Comparison of ENCODE assay signal across 15 cellular contexts in genomic region chr10:609868-610545, GRCh38.
DNase-seq lines count a peak whose midpoint lies in the region; ATAC-seq lines count a peak whose summit lies in the region.
"Had no signal": no experiment of that assay in that cellular context is flagged by ENCODE, and none has a peak within 500 bp of the region (broad histone marks: within the 10 kb centered on the region; RNA-seq: fewer than 3 reads in every experiment).

No MANE protein-coding gene starts in this region.

- peaks cover 33% of the 10 kb centered on the region for H3K4me1 ChIP-seq in GM23248 (ENCODE audit: insufficient read depth)
- H3K4me1 ChIP-seq: colonic mucosa had no signal

- H3K79me2 ChIP-seq in GM23248 (ENCODE audit: insufficient read depth), result peaks cover 69% of the 10 kb centered on the region

- H2AFZ ChIP-seq in GM23248, result no peak overlapping the region

- H3K4me1 Mint-ChIP-seq in activated CD8-positive, alpha-beta memory T cell treated with anti-CD3 and anti-CD28 coated beads, Interleukin-2, amount 10 ng/mL, durations not matched to agents 7 days and 5 days, result no peaks in the 10 kb centered on the region

- CTCF ChIA-PET in activated CD8-positive, alpha-beta memory T cell treated with anti-CD3 and anti-CD28 coated beads, Interleukin-2, amount 10 ng/mL, durations not matched to agents 7 days and 5 days (lab: Charles Lee), result no interaction called here

- no peaks in the 10 kb centered on the region for H3K36me3 Mint-ChIP-seq in activated CD8-positive, alpha-beta memory T cell treated with anti-CD3 and anti-CD28 coated beads, Interleukin-2, amount 10 ng/mL, durations not matched to agents 7 days and 5 days
- H3K36me3 Mint-ChIP-seq: memory B cell had no signal

- H4K20me1 ChIP-seq in GM23248 (ENCODE audit: insufficient read depth), result no peaks in the 10 kb centered on the region

- H3K9me3 ChIP-seq in GM23248 (ENCODE audit: low read depth), result no peaks in the 10 kb centered on the region
- H3K9me3 ChIP-seq: colonic mucosa, esophagus squamous epithelium, prostate gland had no signal

- no peak overlapping the region for H3K27ac Mint-ChIP-seq in activated CD8-positive, alpha-beta memory T cell treated with anti-CD3 and anti-CD28 coated beads, Interleukin-2, amount 10 ng/mL, durations not matched to agents 7 days and 5 days
- H3K27ac Mint-ChIP-seq: CD4-positive, alpha-beta T cell; memory B cell had no signal

- intact Hi-C loops in left ventricle myocardium superior (cut with micrococcal nuclease), result no loop called here

- peak; percentile 32 for DNase-seq in GM23248
- DNase-seq in SK-N-DZ (ENCODE audit: low spot score), result peak; percentile 68
- DNase-seq in left ventricle myocardium superior, result no peak
- DNase-seq in retina, result peak; percentile 70
- DNase-seq in activated CD8-positive, alpha-beta memory T cell treated with anti-CD3 and anti-CD28 coated beads, Interleukin-2, amount 10 ng/mL, durations not matched to agents 7 days and 5 days, result no peak
- DNase-seq in NCI-H446 treated with DMSO at 0.1 percent for 48 hours (lab: John Stamatoyannopoulos, UW), result no peak
- DNase-seq in AML-193 (lab: John Stamatoyannopoulos, UW), result no peak
- DNase-seq: CD4-positive, alpha-beta T cell; colonic mucosa; esophagus squamous epithelium; GF-D8; NCI-H187 treated with DMSO at 0.1 percent for 48 hours; SHP77 had no signal

- H3K36me3 ChIP-seq in GM23248 (ENCODE audit: low read depth), result no peaks in the 10 kb centered on the region
- H3K36me3 ChIP-seq: colonic mucosa, esophagus squamous epithelium, prostate gland had no signal

- no peaks in the 10 kb centered on the region for H3K27me3 ChIP-seq in GM23248 (replicated peaks; ENCODE audit: insufficient read depth)
- H3K27me3 ChIP-seq: colonic mucosa, esophagus squamous epithelium had no signal

- no peak overlapping the region for H3K4me3 Mint-ChIP-seq in activated CD8-positive, alpha-beta memory T cell treated with anti-CD3 and anti-CD28 coated beads, Interleukin-2, amount 10 ng/mL, durations not matched to agents 7 days and 5 days
- H3K4me3 Mint-ChIP-seq: CD4-positive, alpha-beta T cell; memory B cell had no signal

- H3K9ac ChIP-seq in GM23248, result no peak overlapping the region

- peaks cover 39% of the 10 kb centered on the region for H3F3A ChIP-seq in GM23248 (ENCODE audit: insufficient read depth)

- ATAC-seq in left ventricle myocardium superior, result peak; percentile 43
- no peak for ATAC-seq in activated CD8-positive, alpha-beta memory T cell treated with anti-CD3 and anti-CD28 coated beads, Interleukin-2, amount 10 ng/mL, durations not matched to agents 7 days and 5 days

- no peaks in the 10 kb centered on the region for H3K27me3 Mint-ChIP-seq in activated CD8-positive, alpha-beta memory T cell treated with anti-CD3 and anti-CD28 coated beads, Interleukin-2, amount 10 ng/mL, durations not matched to agents 7 days and 5 days
- H3K27me3 Mint-ChIP-seq: CD4-positive, alpha-beta T cell had no signal

- WGBS in GM23248 (ENCODE audit: low coverage in 1 of 2, low lambda C conversion rate in 2 of 2, missing lambda C conversion rate in 2 of 2), 2 experiments, result 74 to 76% methylated on average over 11 of the region's 11 CpGs

- peak overlapping the region; percentile 88 for H3K27ac ChIP-seq in GM23248
- H3K27ac ChIP-seq: colonic mucosa, prostate gland had no signal

- in situ Hi-C loops in GM23248 (cut with MboI), result no loop called here

- peaks cover 4% of the 10 kb centered on the region for H3K9me3 Mint-ChIP-seq in activated CD8-positive, alpha-beta memory T cell treated with anti-CD3 and anti-CD28 coated beads, Interleukin-2, amount 10 ng/mL, durations not matched to agents 7 days and 5 days (ENCODE audit: low read depth)
- H3K9me3 Mint-ChIP-seq: CD4-positive, alpha-beta T cell had no signal

- no peak overlapping the region for H3K4me3 ChIP-seq in GM23248
- H3K4me3 ChIP-seq: colonic mucosa, esophagus squamous epithelium, prostate gland had no signal

- no peak overlapping the region for H3K4me2 ChIP-seq in GM23248 (ENCODE audit: unreplicated experiment)

- H3K9me2 ChIP-seq in GM23248 (ENCODE audit: insufficient read depth), result no peaks in the 10 kb centered on the region

Comparison
In these comparisons a context has a peak if more than half of its experiments do, and no peak if none do; other contexts are left out.
1. DNase-seq: peak in GM23248 (single experiment), SK-N-DZ (single experiment) and retina (single experiment); none in left ventricle myocardium superior (single experiment), activated CD8-positive, alpha-beta memory T cell treated with anti-CD3 and anti-CD28 coated beads, Interleukin-2, amount 10 ng/mL, durations not matched to agents 7 days and 5 days (single experiment), NCI-H446 treated with DMSO at 0.1 percent for 48 hours (single experiment) and AML-193 (0 of 2).